In the genomic region with DNA sequence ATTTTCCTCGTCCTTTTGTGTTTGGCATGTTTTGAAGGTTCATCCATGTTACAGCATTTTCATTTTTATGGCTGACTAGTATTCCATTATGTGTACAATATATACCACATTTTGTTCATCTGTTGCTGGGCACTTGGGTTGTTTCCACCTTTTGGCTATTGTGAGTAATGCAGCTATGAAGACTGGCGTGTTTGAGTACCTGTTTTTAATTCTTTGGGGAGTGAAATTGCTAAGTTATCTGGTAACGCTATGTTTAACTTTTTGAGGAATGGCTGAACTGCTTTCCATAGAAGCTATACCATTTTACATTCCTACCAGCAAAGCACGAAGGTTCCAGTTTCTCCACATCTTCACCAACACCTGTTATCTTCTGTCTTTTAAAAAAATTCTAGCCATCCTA, we compare ENCODE assay signal across 18 cellular contexts. TPM values are rescaled to one million over a fixed set of nuclear protein-coding genes. Genes with fewer than 3 reads are reported as not detected.
"Had no signal": no experiment of that assay in that cellular context is flagged by ENCODE, and none has a peak within 500 bp of the region (broad histone marks: within the 10 kb centered on the region; RNA-seq: fewer than 3 reads in every experiment).

No MANE protein-coding gene starts in this region.

- H3K9me3 Mint-ChIP-seq: activated naive CD8-positive, alpha-beta T cell treated with anti-CD3 and anti-CD28 coated beads for 36 hours; naive thymus-derived CD4-positive, alpha-beta T cell; stimulated activated effector memory CD8-positive, alpha-beta T cell treated with anti-CD3 and anti-CD28 coated beads, Interleukin-12 subunit alpha, Interleukin-12 subunit beta, amount 100 ng/mL, for 72 hours had no signal

- H3K9me3 ChIP-seq: thyroid gland, vagina had no signal

- H3K4me1 ChIP-seq: thyroid gland, vagina had no signal

- H3K27me3 Mint-ChIP-seq: activated CD8-positive, alpha-beta memory T cell treated with anti-CD3 and anti-CD28 coated beads, Interleukin-2, amount 10 ng/mL, durations not matched to agents 7 days and 5 days; activated naive CD8-positive, alpha-beta T cell treated with anti-CD3 and anti-CD28 coated beads for 36 hours; naive thymus-derived CD4-positive, alpha-beta T cell; progenitor cell of endocrine pancreas had no signal

- ATAC-seq: activated CD8-positive, alpha-beta memory T cell treated with anti-CD3 and anti-CD28 coated beads, Interleukin-2, amount 10 ng/mL, durations not matched to agents 7 days and 5 days; left cardiac atrium; naive thymus-derived CD4-positive, alpha-beta T cell; right cardiac atrium; stimulated activated effector memory CD8-positive, alpha-beta T cell treated with anti-CD3 and anti-CD28 coated beads, Interleukin-12 subunit alpha, Interleukin-12 subunit beta, amount 100 ng/mL, for 72 hours had no signal

- H3K27ac Mint-ChIP-seq: activated CD8-positive, alpha-beta memory T cell treated with anti-CD3 and anti-CD28 coated beads, Interleukin-2, amount 10 ng/mL, durations not matched to agents 7 days and 5 days; activated naive CD8-positive, alpha-beta T cell treated with anti-CD3 and anti-CD28 coated beads for 36 hours; progenitor cell of endocrine pancreas; stimulated activated effector memory CD8-positive, alpha-beta T cell treated with anti-CD3 and anti-CD28 coated beads, Interleukin-12 subunit alpha, Interleukin-12 subunit beta, amount 100 ng/mL, for 72 hours had no signal

- FAIRE-seq: astrocyte, TTC549 had no signal

- H3K4me2 ChIP-seq: smooth muscle cell had no signal

- DNase-seq: activated CD8-positive, alpha-beta memory T cell treated with anti-CD3 and anti-CD28 coated beads, Interleukin-2, amount 10 ng/mL, durations not matched to agents 7 days and 5 days; activated gamma-delta T cell; activated naive CD8-positive, alpha-beta T cell treated with anti-CD3 and anti-CD28 coated beads for 36 hours; activated T-cell treated with anti-CD3 and anti-CD28 coated beads, Interleukin-2, amount 50 U/mL, for 48 hours; effector CD8-positive, alpha-beta T cell; left cardiac atrium; naive thymus-derived CD4-positive, alpha-beta T cell; right cardiac atrium; T-helper 2 cell; thyroid gland had no signal

- H3K4me1 Mint-ChIP-seq: stimulated activated effector memory CD8-positive, alpha-beta T cell treated with anti-CD3 and anti-CD28 coated beads, Interleukin-12 subunit alpha, Interleukin-12 subunit beta, amount 100 ng/mL, for 72 hours had no signal

- H3K4me3 ChIP-seq: coronary artery, lung, smooth muscle cell, thyroid gland, vagina had no signal

- H3K4me3 Mint-ChIP-seq: activated CD8-positive, alpha-beta memory T cell treated with anti-CD3 and anti-CD28 coated beads, Interleukin-2, amount 10 ng/mL, durations not matched to agents 7 days and 5 days; activated naive CD8-positive, alpha-beta T cell treated with anti-CD3 and anti-CD28 coated beads for 36 hours; naive thymus-derived CD4-positive, alpha-beta T cell; stimulated activated effector memory CD8-positive, alpha-beta T cell treated with anti-CD3 and anti-CD28 coated beads, Interleukin-12 subunit alpha, Interleukin-12 subunit beta, amount 100 ng/mL, for 72 hours had no signal

- H3K27ac ChIP-seq: thyroid gland, vagina had no signal

- H3K36me3 Mint-ChIP-seq: activated CD8-positive, alpha-beta memory T cell treated with anti-CD3 and anti-CD28 coated beads, Interleukin-2, amount 10 ng/mL, durations not matched to agents 7 days and 5 days had no signal

- H3K27me3 ChIP-seq: thyroid gland, vagina had no signal

RNA-seq across cellular contexts. Expression of a gene that starts 37.0 kb away (rescaled TPM):
- polyA plus RNA-seq: naive thymus-derived CD4-positive, alpha-beta T cell had no signal
